Comparison of ENCODE assay signal across 15 cellular contexts in genomic region chr19:30565680-30566079, GRCh38.
"Had no signal": no experiment of that assay in that cellular context is flagged by ENCODE, and none has a peak within 500 bp of the region (broad histone marks: within the 10 kb centered on the region; RNA-seq: fewer than 3 reads in every experiment).

No MANE protein-coding gene starts in this region.

- H3K27ac ChIP-seq: coronary artery, lower lobe of right lung, pancreas, uterus had no signal

- ATAC-seq: activated CD8-positive, alpha-beta T cell treated with anti-CD3 and anti-CD28 coated beads for 36 hours; activated T-cell treated with anti-CD3 and anti-CD28 coated beads, Interleukin-2, amount 50 U/mL, for 4 hours; left cardiac atrium; lower lobe of right lung; pancreas had no signal

- DNase-seq: activated B cell treated with CpG ODN at 0.5 μM for 24 hours; activated CD4-positive, alpha-beta T cell treated with anti-CD3 and anti-CD28 coated beads for 48 hours; activated CD8-positive, alpha-beta T cell treated with anti-CD3 and anti-CD28 coated beads for 36 hours; activated T-cell treated with anti-CD3 and anti-CD28 coated beads, Interleukin-2, amount 50 U/mL, for 4 hours; central memory CD4-positive, alpha-beta T cell; effector CD4-positive, alpha-beta T cell; left cardiac atrium; lower lobe of right lung; midbrain; pancreas; stimulated activated CD4-positive, alpha-beta T cell treated with anti-CD3 and anti-CD28 coated beads, Interleukin-1b, Interleukin-23, amount 100 ng/mL, for 48 hours; T-helper 2 cell; uterus had no signal

- H3K9me3 ChIP-seq: lower lobe of right lung, pancreas, tibial nerve, uterus had no signal

- H3K4me3 ChIP-seq: coronary artery, lower lobe of right lung, pancreas, tibial nerve, uterus had no signal

- H3K27me3 ChIP-seq: tibial nerve, uterus had no signal

- H3K36me3 ChIP-seq: lower lobe of right lung, pancreas, tibial nerve, uterus had no signal
